Comparison of ENCODE assay signal across 19 cellular contexts in genomic region chr2:74646201-74646600, GRCh38. TPM values are rescaled to one million over a fixed set of nuclear protein-coding genes. Genes with fewer than 3 reads are reported as not detected.
"Had no signal": no experiment of that assay in that cellular context is flagged by ENCODE, and none has a peak within 500 bp of the region (broad histone marks: within the 10 kb centered on the region; RNA-seq: fewer than 3 reads in every experiment).

No MANE protein-coding gene starts in this region.

- H3K9me3 ChIP-seq: body of pancreas, esophagus squamous epithelium, left ventricle myocardium inferior, thyroid gland, vagina had no signal

- H3K4me3 ChIP-seq: body of pancreas, esophagus squamous epithelium, left ventricle myocardium inferior, thyroid gland, vagina had no signal

- DNase-seq: activated CD4-positive, alpha-beta memory T cell treated with anti-CD3 and anti-CD28 coated beads, Interleukin-2, amount 10 ng/mL, durations not matched to agents 7 days and 5 days; activated effector memory CD4-positive, alpha-beta T cell treated with anti-CD3 and anti-CD28 coated beads, Interleukin-2, amount 50 U/mL, for 16 hours; activated T-cell treated with anti-CD3 and anti-CD28 coated beads, Interleukin-2, amount 50 U/mL, for 48 hours; body of pancreas; central memory CD4-positive, alpha-beta T cell; cortex of kidney; effector CD4-positive, alpha-beta T cell; esophagus squamous epithelium; hippocampal formation; kidney; left ventricle myocardium inferior; stimulated activated CD4-positive, alpha-beta T cell treated with anti-CD3 and anti-CD28 coated beads, Interleukin-12 subunit alpha, Interleukin-12 subunit beta, amount 100 ng/mL, for 4 hours; stimulated activated CD4-positive, alpha-beta T cell treated with anti-CD3 and anti-CD28 coated beads, Interleukin-2, amount 100 ng/mL, for 24 hours; stimulated activated naive B cell treated with anti-CD40 and anti-IgM and Interleukin-4, amounts not matched to agents 10 μg/mL and 1 μg/mL and 100 μg/mL, for 72 hours; thyroid gland had no signal

- H3K36me3 ChIP-seq: esophagus squamous epithelium, left ventricle myocardium inferior, thyroid gland, vagina had no signal

- ATAC-seq: body of pancreas; natural killer cell treated with Interleukin-12 subunit alpha and Interleukin-12 subunit beta and Interleukin-15 and Interleukin-18, amount 100 ng/mL, for 72 hours; stimulated activated naive B cell treated with anti-CD40 and anti-IgM and Interleukin-4, amounts not matched to agents 10 μg/mL and 1 μg/mL and 100 μg/mL, for 72 hours had no signal

- H3K27me3 ChIP-seq: thyroid gland, vagina had no signal

- H3K4me1 ChIP-seq: body of pancreas, thyroid gland, vagina had no signal

- H3K27ac ChIP-seq: body of pancreas, esophagus squamous epithelium, left ventricle myocardium inferior, thyroid gland, vagina had no signal

RNA-seq across cellular contexts. Expression of gene M1AP, which starts 1.9 kb away (rescaled TPM):
- total RNA-seq: activated CD4-positive, alpha-beta memory T cell treated with anti-CD3 and anti-CD28 coated beads, Interleukin-2, amount 10 ng/mL, durations not matched to agents 7 days and 5 days; body of pancreas; endothelial cell of umbilical vein; fibroblast of villous mesenchyme; left ventricle myocardium inferior; natural killer cell treated with Interleukin-12 subunit alpha and Interleukin-12 subunit beta and Interleukin-15 and Interleukin-18, amount 100 ng/mL, for 72 hours had no signal
